In genomic region chr1:48093147-48093546, GRCh38 we compare ENCODE assay signal across 1 cellular context.
"Had no signal": no experiment of that assay in that cellular context is flagged by ENCODE, and none has a peak within 500 bp of the region (broad histone marks: within the 10 kb centered on the region; RNA-seq: fewer than 3 reads in every experiment).

No MANE protein-coding gene starts in this region.

- DNase-seq: amniotic stem cell had no signal
